In genomic region chr2:190515687-190516086, GRCh38 we compare ENCODE assay signal across 14 cellular contexts. TPM values are rescaled to one million over a fixed set of nuclear protein-coding genes. Genes with fewer than 3 reads are reported as not detected.
DNase-seq lines count a peak whose midpoint lies in the region; ATAC-seq and TF ChIP-seq lines count a peak whose summit lies in the region.
"Had no signal": no experiment of that assay in that cellular context is flagged by ENCODE, and none has a peak within 500 bp of the region (broad histone marks: within the 10 kb centered on the region; RNA-seq: fewer than 3 reads in every experiment).

No MANE protein-coding gene starts in this region.

- no peaks in the 10 kb centered on the region for H3K9me3 ChIP-seq in BLaER1
- H3K9me3 ChIP-seq in CD4-positive, alpha-beta T cell (ENCODE audit: control insufficient read depth, low read length), result no peaks in the 10 kb centered on the region
- H3K9me3 ChIP-seq in suprapubic skin, result no peaks in the 10 kb centered on the region
- H3K9me3 ChIP-seq: heart left ventricle had no signal

- intact Hi-C loops in CD4-positive, alpha-beta T cell (cut with DNase I, micrococcal nuclease), result loop anchor here in 1 of 2 experiments (2.0 to 5.0 kb wide), 2 partner anchors 17 to 108 kb away; partner anchors contain the start of gene MFSD6

- no peak for TF ChIP-seq CTCF in CD4-positive, alpha-beta T cell (IDR thresholded peaks at IDR 0.05)
- no peak for TF ChIP-seq CTCF in suprapubic skin (IDR thresholded peaks at IDR 0.05)

- H3K4me1 ChIP-seq in BLaER1 (peaks cover 19% of the 10 kb centered on the region), suprapubic skin (no peaks in the 10 kb centered on the region)
- H3K4me1 ChIP-seq: heart left ventricle had no signal

- ATAC-seq in CD4-positive, alpha-beta T cell (ENCODE audit: poor library complexity), result peak; percentile 70
- ATAC-seq: heart left ventricle had no signal

- TF ChIP-seq EP300 in suprapubic skin (IDR thresholded peaks at IDR 0.05), result no peak

- H4K20me1 ChIP-seq in BLaER1, result no peaks in the 10 kb centered on the region

- peaks cover 40% of the 10 kb centered on the region for H3K36me3 Mint-ChIP-seq in CD4-positive, alpha-beta T cell (ENCODE audit: low read depth)

- no peaks in the 10 kb centered on the region for H3K9me3 Mint-ChIP-seq in CD4-positive, alpha-beta T cell

- H3K4me3 ChIP-seq in BLaER1 (no peak overlapping the region), suprapubic skin (no peak overlapping the region)
- H3K4me3 ChIP-seq: heart left ventricle had no signal

- H3K27ac Mint-ChIP-seq in CD4-positive, alpha-beta T cell, result peak overlapping the region; percentile 49

- H3K27me3 ChIP-seq in BLaER1, result no peaks in the 10 kb centered on the region
- no peaks in the 10 kb centered on the region for H3K27me3 ChIP-seq in CD4-positive, alpha-beta T cell (ENCODE audit: control insufficient read depth, insufficient read depth, low read length)
- no peaks in the 10 kb centered on the region for H3K27me3 ChIP-seq in suprapubic skin
- H3K27me3 ChIP-seq: heart left ventricle had no signal

- H3K36me3 ChIP-seq in BLaER1, result peaks cover 19% of the 10 kb centered on the region
- H3K36me3 ChIP-seq in suprapubic skin, result no peaks in the 10 kb centered on the region

- peak overlapping the region; percentile 46 for H3K4me2 ChIP-seq in BLaER1

- peak overlapping the region; percentile 71 for H3K4me3 Mint-ChIP-seq in CD4-positive, alpha-beta T cell

- WGBS in suprapubic skin, result 82% methylated on average over 1 of the region's 1 CpG

- TF ChIP-seq POLR2A in suprapubic skin (IDR thresholded peaks at IDR 0.05), result no peak

- CTCF ChIA-PET in CD4-positive, alpha-beta T cell (lab: Charles Lee), result no interaction called here

- no peaks in the 10 kb centered on the region for H3K27me3 Mint-ChIP-seq in CD4-positive, alpha-beta T cell

- H3K27ac ChIP-seq in BLaER1 (no peak overlapping the region), suprapubic skin (no peak overlapping the region)
- H3K27ac ChIP-seq in CD4-positive, alpha-beta T cell (ENCODE audit: low read depth, low read length), result no peak overlapping the region
- H3K27ac ChIP-seq: heart left ventricle had no signal

- H3K9ac ChIP-seq in BLaER1, result no peak overlapping the region

- POLR2A ChIA-PET in CD4-positive, alpha-beta T cell (lab: Charles Lee), result interaction anchor here (1.0 to 3.5 kb wide), 3 partner anchors 15 to 107 kb away, joined by 4 to 49 read pairs (median 23); partner anchors contain the start of genes MFSD6 and NEMP2

- peaks cover 34% of the 10 kb centered on the region for H3K4me1 Mint-ChIP-seq in CD4-positive, alpha-beta T cell (ENCODE audit: low read depth)

- no peak for DNase-seq in CD4-positive, alpha-beta T cell
- DNase-seq in OCI-M1 (lab: John Stamatoyannopoulos, UW) (peak; percentile 77), SK-N-DZ (ENCODE audit: low spot score) (no peak), suprapubic skin (ENCODE audit: low spot score in 2 of 2) (no peak), HuH-7.5 (ENCODE audit: low spot score) (no peak)
- DNase-seq in central memory CD4-positive, alpha-beta T cell, result peak; percentile 62
- DNase-seq: activated gamma-delta T cell, heart left ventricle, NCI-H1105, NCI-H2081 treated with DMSO at 0.1 percent for 48 hours, NCI-H524, nucleus accumbens, retina had no signal

RNA-seq across cellular contexts. Expression of gene NEMP2, which starts 18.8 kb away (rescaled TPM):
- 10 to 100 TPM; 11.6 to 12.2 TPM for total RNA-seq in CD4-positive, alpha-beta T cell
- 5.9 and 9.6 TPM in 2 replicates for polyA plus RNA-seq in SK-N-DZ (2014; cell fraction: cytosol; rRNA removed)
- 4.7 and 9.8 TPM in 2 replicates for polyA plus RNA-seq in SK-N-DZ (2014; cell fraction: nucleus; rRNA removed)
- 1 to 10 TPM; 1.6 to 3.4 (median 2.9) TPM for total RNA-seq in suprapubic skin

Comparison
In these comparisons a context has a peak if more than half of its experiments do, and no peak if none do; other contexts are left out.
1. DNase-seq: peak in OCI-M1 (single experiment) and central memory CD4-positive, alpha-beta T cell (single experiment); none in CD4-positive, alpha-beta T cell (0 of 10), SK-N-DZ (single experiment), suprapubic skin (0 of 2) and HuH-7.5 (single experiment).